In the genomic region with DNA sequence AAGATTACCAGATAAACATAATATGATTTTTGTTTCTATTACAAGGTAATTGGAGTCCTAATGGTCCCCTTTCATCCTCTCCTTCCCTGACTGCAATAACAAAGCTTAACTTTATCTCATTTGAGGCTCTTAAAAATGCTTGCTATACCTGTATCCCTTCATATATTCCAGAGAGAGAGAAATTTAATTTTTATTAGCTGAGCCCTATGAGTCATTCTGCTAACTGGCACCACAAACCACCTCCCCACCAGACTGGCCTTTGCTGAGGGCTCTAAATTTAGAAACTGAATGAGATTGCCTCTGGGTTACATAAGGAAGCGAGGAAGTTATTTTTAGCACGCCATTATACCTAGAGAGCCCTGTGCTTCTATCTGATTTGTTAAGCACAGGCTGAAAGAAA, we compare ENCODE assay signal across 10 cellular contexts. TPM values are rescaled to one million over a fixed set of nuclear protein-coding genes. Genes with fewer than 3 reads are reported as not detected.
DNase-seq lines count a peak whose midpoint lies in the region; ATAC-seq and TF ChIP-seq lines count a peak whose summit lies in the region.
"Had no signal": no experiment of that assay in that cellular context is flagged by ENCODE, and none has a peak within 500 bp of the region (broad histone marks: within the 10 kb centered on the region; RNA-seq: fewer than 3 reads in every experiment).

No MANE protein-coding gene starts in this region.

- 1 to 3% methylated on average over 2 of the region's 2 CpGs for WGBS in sigmoid colon, 2 donors

- no peak for TF ChIP-seq EP300 in sigmoid colon (IDR thresholded peaks at IDR 0.05)

- H3K36me3 ChIP-seq in sigmoid colon = no peaks in the 10 kb centered on the region
- no peaks in the 10 kb centered on the region for H3K36me3 ChIP-seq in HAP-1 (replicated peaks)

- in situ Hi-C loops in HAP-1 (cut with MboI; ENCODE audit: low sequenced_read_pairs) = no loop called here

- H3K27ac ChIP-seq in sigmoid colon = peak overlapping the region in 2 of 4 donors; percentile 31 to 66
- H3K27ac ChIP-seq: HL-60 had no signal

- intact Hi-C loops in sigmoid colon (cut with DNase I) = no loop called here

- DNase-seq in EL = peak; percentile 58
- peak; percentile 30 for DNase-seq in NCI-H460 (ENCODE audit: extremely low read depth, low read depth)
- DNase-seq in epithelial cell of esophagus (ENCODE audit: low read depth) = peak; percentile 65
- peak; percentile 65 for DNase-seq in sigmoid colon
- no peak for DNase-seq in mucosa of gallbladder (ENCODE audit: low spot score)
- DNase-seq in HAP-1 (ENCODE audit: low spot score in 2 of 2) = no peak

- TF ChIP-seq CTCF in epithelial cell of esophagus (IDR thresholded peaks at IDR 0.05; ENCODE audit: insufficient read depth, low read depth, low read length, missing control alignments) (no peak), sigmoid colon (IDR thresholded peaks at IDR 0.05) (no peak)

- no peak overlapping the region for H3K4me3 ChIP-seq in epithelial cell of esophagus (ENCODE audit: low read length)
- no peak overlapping the region for H3K4me3 ChIP-seq in sigmoid colon
- no peak overlapping the region for H3K4me3 ChIP-seq in HAP-1

- H3K4me1 ChIP-seq in sigmoid colon = peaks cover 0 to 15% (median 6%) of the 10 kb centered on the region in 4 donors
- H3K4me1 ChIP-seq in HAP-1 = no peaks in the 10 kb centered on the region

- ATAC-seq in HG02981 (IDR thresholded peaks at IDR 0.05; ENCODE audit: unreplicated experiment) = peak; percentile 85
- no peak for ATAC-seq in HG03565 (IDR thresholded peaks at IDR 0.05; ENCODE audit: unreplicated experiment)

- H3K27me3 ChIP-seq in sigmoid colon (no peaks in the 10 kb centered on the region), HAP-1 (ENCODE audit: low read depth) (peaks cover 2% of the 10 kb centered on the region; the same call in 1 of the 2 replicates)

- H3K9me3 ChIP-seq in sigmoid colon = no peaks in the 10 kb centered on the region
- no peaks in the 10 kb centered on the region for H3K9me3 ChIP-seq in HAP-1

- no peak for TF ChIP-seq POLR2A in sigmoid colon (IDR thresholded peaks at IDR 0.05)

RNA-seq across cellular contexts. Expression of gene CBLL2, which starts 27.4 kb away (rescaled TPM):
- not detected in 2 replicates for total RNA-seq in NCI-H460 (2014; rRNA removed; shearing (Covaris generic))
- not detected in 2 replicates for polyA plus RNA-seq in NCI-H460 (2014; cell fraction: nucleus; rRNA removed)
- total RNA-seq in sigmoid colon (not detected), mucosa of gallbladder (not detected)
- polyA plus RNA-seq in sigmoid colon = not detected
- total RNA-seq: dermis microvascular lymphatic vessel endothelial cell had no signal

Comparison
In these comparisons a context has a peak if more than half of its experiments do, and no peak if none do; other contexts are left out.
1. DNase-seq: peak in EL (single experiment), NCI-H460 (single experiment), epithelial cell of esophagus (single experiment) and sigmoid colon (single experiment); none in mucosa of gallbladder (single experiment) and HAP-1 (0 of 2).